13 cellular contexts compared by ENCODE assay signal in genomic region chr7:44375236-44375699, GRCh38. TPM values are rescaled to one million over a fixed set of nuclear protein-coding genes. Genes with fewer than 3 reads are reported as not detected.
DNase-seq lines count a peak whose midpoint lies in the region; ATAC-seq and TF ChIP-seq lines count a peak whose summit lies in the region.
"Had no signal": no experiment of that assay in that cellular context is flagged by ENCODE, and none has a peak within 500 bp of the region (broad histone marks: within the 10 kb centered on the region; RNA-seq: fewer than 3 reads in every experiment).

No MANE protein-coding gene starts in this region.

- no peak overlapping the region for H2AFZ ChIP-seq in hepatocyte

- peaks cover 8% of the 10 kb centered on the region for H3K4me1 Mint-ChIP-seq in activated naive CD8-positive, alpha-beta T cell treated with anti-CD3 and anti-CD28 coated beads, Interleukin-2, amount 10 ng/mL, durations not matched to agents 7 days and 5 days
- peaks cover 4% of the 10 kb centered on the region for H3K4me1 Mint-ChIP-seq in activated naive CD8-positive, alpha-beta T cell treated with anti-CD3 and anti-CD28 coated beads for 36 hours

- no peaks in the 10 kb centered on the region for H3K36me3 ChIP-seq in hepatocyte (replicated peaks; ENCODE audit: insufficient read depth, low read depth)
- H3K36me3 ChIP-seq: uterus had no signal

- H3K4me3 Mint-ChIP-seq in activated naive CD8-positive, alpha-beta T cell treated with anti-CD3 and anti-CD28 coated beads, Interleukin-2, amount 10 ng/mL, durations not matched to agents 7 days and 5 days, result no peak overlapping the region
- no peak overlapping the region for H3K4me3 Mint-ChIP-seq in activated naive CD8-positive, alpha-beta T cell treated with anti-CD3 and anti-CD28 coated beads for 36 hours
- H3K4me3 Mint-ChIP-seq: CD4-positive, CD25-positive, alpha-beta regulatory T cell had no signal

- 80% methylated on average over 6 of the region's 9 CpGs for WGBS in hepatocyte (ENCODE audit: low lambda C conversion rate, missing lambda C conversion rate)

- peaks cover 2% of the 10 kb centered on the region for H3K27me3 ChIP-seq in hepatocyte
- H3K27me3 ChIP-seq: uterus had no signal

- H3K27ac Mint-ChIP-seq in activated naive CD8-positive, alpha-beta T cell treated with anti-CD3 and anti-CD28 coated beads, Interleukin-2, amount 10 ng/mL, durations not matched to agents 7 days and 5 days, result peak overlapping the region; percentile 45
- no peak overlapping the region for H3K27ac Mint-ChIP-seq in activated naive CD8-positive, alpha-beta T cell treated with anti-CD3 and anti-CD28 coated beads for 36 hours

- POLR2A ChIA-PET in activated naive CD8-positive, alpha-beta T cell treated with anti-CD3 and anti-CD28 coated beads, Interleukin-2, amount 10 ng/mL, durations not matched to agents 7 days and 5 days (lab: Charles Lee), result no interaction called here

- no peaks in the 10 kb centered on the region for H3K9me3 Mint-ChIP-seq in activated naive CD8-positive, alpha-beta T cell treated with anti-CD3 and anti-CD28 coated beads, Interleukin-2, amount 10 ng/mL, durations not matched to agents 7 days and 5 days
- no peaks in the 10 kb centered on the region for H3K9me3 Mint-ChIP-seq in activated naive CD8-positive, alpha-beta T cell treated with anti-CD3 and anti-CD28 coated beads for 36 hours
- H3K9me3 Mint-ChIP-seq: CD4-positive, CD25-positive, alpha-beta regulatory T cell had no signal

- H3K4me3 ChIP-seq in hepatocyte, result no peak overlapping the region
- H3K4me3 ChIP-seq: uterus had no signal

- no peaks in the 10 kb centered on the region for H3K9me3 ChIP-seq in hepatocyte (ENCODE audit: low read depth)
- H3K9me3 ChIP-seq: uterus had no signal

- H3K27ac ChIP-seq in VCaP, result no peak overlapping the region
- H3K27ac ChIP-seq in hepatocyte, result no peak overlapping the region
- H3K27ac ChIP-seq: uterus had no signal

- DNase-seq in activated naive CD8-positive, alpha-beta T cell treated with anti-CD3 and anti-CD28 coated beads, Interleukin-2, amount 10 ng/mL, durations not matched to agents 7 days and 5 days, result no peak
- DNase-seq in activated naive CD8-positive, alpha-beta T cell treated with anti-CD3 and anti-CD28 coated beads for 36 hours, result no peak
- DNase-seq in hepatocyte (ENCODE audit: low spot score) (no peak), EL (no peak), NCI-H2171 (lab: John Stamatoyannopoulos, UW) (no peak)
- DNase-seq: activated naive CD4-positive, alpha-beta T cell treated with Interleukin-2 at 50 U/mL for 16 hours; CD4-positive, CD25-positive, alpha-beta regulatory T cell; NCI-H2029; T1000; uterus had no signal

- H3K9me2 ChIP-seq in hepatocyte (replicated peaks; ENCODE audit: insufficient read depth), result no peaks in the 10 kb centered on the region

- H4K20me1 ChIP-seq in hepatocyte (ENCODE audit: insufficient read depth, poor library complexity, severe bottlenecking), result no peaks in the 10 kb centered on the region

- H3K36me3 Mint-ChIP-seq in activated naive CD8-positive, alpha-beta T cell treated with anti-CD3 and anti-CD28 coated beads, Interleukin-2, amount 10 ng/mL, durations not matched to agents 7 days and 5 days, result no peaks in the 10 kb centered on the region
- H3K36me3 Mint-ChIP-seq in activated naive CD8-positive, alpha-beta T cell treated with anti-CD3 and anti-CD28 coated beads for 36 hours, result no peaks in the 10 kb centered on the region
- H3K36me3 Mint-ChIP-seq: CD4-positive, CD25-positive, alpha-beta regulatory T cell had no signal

- TF ChIP-seq CTCF in VCaP (conservative IDR thresholded peaks at IDR 0.05) (peak; percentile 23), hepatocyte (IDR thresholded peaks at IDR 0.05; ENCODE audit: poor library complexity) (peak; percentile 14)

- H3K79me2 ChIP-seq in hepatocyte, result no peaks in the 10 kb centered on the region

- no peak overlapping the region for H3K4me2 ChIP-seq in hepatocyte

- peaks cover 15% of the 10 kb centered on the region for H3K27me3 Mint-ChIP-seq in activated naive CD8-positive, alpha-beta T cell treated with anti-CD3 and anti-CD28 coated beads, Interleukin-2, amount 10 ng/mL, durations not matched to agents 7 days and 5 days
- peaks cover 13% of the 10 kb centered on the region for H3K27me3 Mint-ChIP-seq in activated naive CD8-positive, alpha-beta T cell treated with anti-CD3 and anti-CD28 coated beads for 36 hours

- no peaks in the 10 kb centered on the region for H3K4me1 ChIP-seq in hepatocyte (ENCODE audit: insufficient read depth)
- H3K4me1 ChIP-seq: uterus had no signal

- ATAC-seq in activated naive CD8-positive, alpha-beta T cell treated with anti-CD3 and anti-CD28 coated beads, Interleukin-2, amount 10 ng/mL, durations not matched to agents 7 days and 5 days (ENCODE audit: low read depth), result no peak
- ATAC-seq in GM21737 (IDR thresholded peaks at IDR 0.05; ENCODE audit: unreplicated experiment) (no peak), GM18873 (IDR thresholded peaks at IDR 0.05; ENCODE audit: low FRiP score, unreplicated experiment) (no peak)

RNA-seq across cellular contexts. Expression of gene CAMK2B, which starts 49.9 kb away (rescaled TPM):
- total RNA-seq in activated naive CD8-positive, alpha-beta T cell treated with anti-CD3 and anti-CD28 coated beads, Interleukin-2, amount 10 ng/mL, durations not matched to agents 7 days and 5 days, result under 1 TPM in 1 of 2 experiments, not detected in 1; 0.11 TPM
- total RNA-seq in activated naive CD8-positive, alpha-beta T cell treated with anti-CD3 and anti-CD28 coated beads for 36 hours, result under 1 TPM; 0.62 to 0.97 TPM
- total RNA-seq in hepatocyte, result 0.37 TPM in 1 of 2 replicates, not detected in the other
- polyA plus RNA-seq in hepatocyte, result 1.7 TPM in 1 of 2 replicates, not detected in the other
- total RNA-seq: CD4-positive, CD25-positive, alpha-beta regulatory T cell had no signal
- polyA plus RNA-seq: CD4-positive, CD25-positive, alpha-beta regulatory T cell had no signal
